In genomic region chr2:44362207-44363015, GRCh38 we compare ENCODE assay signal across 8 cellular contexts. TPM values are rescaled to one million over a fixed set of nuclear protein-coding genes. Genes with fewer than 3 reads are reported as not detected.
DNase-seq lines count a peak whose midpoint lies in the region; ATAC-seq and TF ChIP-seq lines count a peak whose summit lies in the region.

No MANE protein-coding gene starts in this region.

- H3K36me3 Mint-ChIP-seq in GM23338 (ENCODE audit: low read depth): no peaks in the 10 kb centered on the region; the same call in 2 of the 3 replicates
- H3K36me3 Mint-ChIP-seq in dendritic cell treated with granulocyte-macrophage colony-stimulating factor and Interleukin-4, amounts not matched to agents 40 ng/mL and 50 ng/mL, for 4 days (ENCODE audit: low read depth): peaks cover 16% of the 10 kb centered on the region

- in situ Hi-C loops in G401 (cut with HindIII; ENCODE audit: low sequenced_read_pairs): no loop called here

- no peaks in the 10 kb centered on the region for H3K9me2 ChIP-seq in GM23338 (ENCODE audit: insufficient read depth)

- peaks cover 8% of the 10 kb centered on the region; the same call in 1 of the 2 replicates for H3K4me1 ChIP-seq in GM23338 (ENCODE audit: insufficient read depth)
- H3K4me1 ChIP-seq in right lobe of liver: peaks cover 0 to 14% (median 7%) of the 10 kb centered on the region in 4 donors

- H2AFZ ChIP-seq in GM23338: peak overlapping the region; percentile 75

- peaks cover 6% of the 10 kb centered on the region for H3K27me3 Mint-ChIP-seq in GM23338 (ENCODE audit: insufficient read depth, low read depth, poor library complexity)
- no peaks in the 10 kb centered on the region for H3K27me3 Mint-ChIP-seq in dendritic cell treated with granulocyte-macrophage colony-stimulating factor and Interleukin-4, amounts not matched to agents 40 ng/mL and 50 ng/mL, for 4 days

- ATAC-seq in GM23338 (peak; percentile 26), right lobe of liver (peak; percentile 30 to 49 (median 42)), GM18520 (IDR thresholded peaks at IDR 0.05; ENCODE audit: unreplicated experiment) (no peak)

- H3K4me3 Mint-ChIP-seq in GM23338: peak overlapping the region; percentile 98
- H3K4me3 Mint-ChIP-seq in dendritic cell treated with granulocyte-macrophage colony-stimulating factor and Interleukin-4, amounts not matched to agents 40 ng/mL and 50 ng/mL, for 4 days: peak overlapping the region; percentile 100

- peaks cover 61% of the 10 kb centered on the region for H3K79me2 ChIP-seq in GM23338 (replicated peaks; ENCODE audit: insufficient read depth)

- under 1% methylated on average over 25 of the region's 32 CpGs for WGBS in right lobe of liver (ENCODE audit: insufficient coverage, low coverage, low lambda C conversion rate, missing lambda C conversion rate)

- H3K4me3 ChIP-seq in GM23338: peak overlapping the region; percentile 87
- peak overlapping the region; percentile 76 to 92 (median 81) for H3K4me3 ChIP-seq in right lobe of liver

- H3K27me3 ChIP-seq in GM23338 (ENCODE audit: insufficient read depth) (no peaks in the 10 kb centered on the region), right lobe of liver (no peaks in the 10 kb centered on the region)

- no peak for TF ChIP-seq POLR2A in right lobe of liver (IDR thresholded peaks at IDR 0.05)

- H3F3A ChIP-seq in GM23338 (replicated peaks; ENCODE audit: low read depth): peaks cover 5% of the 10 kb centered on the region; the same call in 1 of the 2 replicates

- H3K27ac Mint-ChIP-seq in GM23338: peak overlapping the region; percentile 82
- peak overlapping the region; percentile 97 for H3K27ac Mint-ChIP-seq in dendritic cell treated with granulocyte-macrophage colony-stimulating factor and Interleukin-4, amounts not matched to agents 40 ng/mL and 50 ng/mL, for 4 days

- H3K4me2 ChIP-seq in GM23338: peak overlapping the region; percentile 85

- H3K4me1 Mint-ChIP-seq in GM23338: peaks cover 18% of the 10 kb centered on the region
- peaks cover 33% of the 10 kb centered on the region for H3K4me1 Mint-ChIP-seq in dendritic cell treated with granulocyte-macrophage colony-stimulating factor and Interleukin-4, amounts not matched to agents 40 ng/mL and 50 ng/mL, for 4 days (ENCODE audit: low read depth)

- H3K36me3 ChIP-seq in GM23338 (ENCODE audit: insufficient read depth): no peaks in the 10 kb centered on the region
- H3K36me3 ChIP-seq in right lobe of liver: no peaks in the 10 kb centered on the region

- TF ChIP-seq CTCF in GM23338 (conservative IDR thresholded peaks at IDR 0.05; ENCODE audit: low read depth in 2 of 2) (no peak), right lobe of liver (IDR thresholded peaks at IDR 0.05) (no peak)

- H4K20me1 ChIP-seq in GM23338 (replicated peaks; ENCODE audit: insufficient read depth): no peaks in the 10 kb centered on the region

- H3K27ac ChIP-seq in GM23338 (ENCODE audit: low read depth) (peak overlapping the region; percentile 68), right lobe of liver (peak overlapping the region; percentile 96 to 99 (median 97))

- DNase-seq in G401 (ENCODE audit: low spot score): peak; percentile 63
- DNase-seq in GM23338 (ENCODE audit: low spot score): peak; percentile 77
- DNase-seq in M059J (ENCODE audit: low read depth): peak; percentile 58
- DNase-seq in activated CD4-positive, alpha-beta T cell treated with anti-CD3 and anti-CD28 coated beads for 24 hours (ENCODE audit: low read depth in 2 of 2): peak; percentile 6 to 17
- DNase-seq in right lobe of liver: peak in 2 of 3 donors; percentile 47 to 61
- peak; percentile 24 for DNase-seq in stimulated activated CD8-positive, alpha-beta memory T cell treated with anti-CD3 and anti-CD28 coated beads, Interleukin-12 subunit alpha, Interleukin-12 subunit beta, amount 100 ng/mL, for 4 hours (ENCODE audit: low read depth)

- intact Hi-C loops in dendritic cell treated with granulocyte-macrophage colony-stimulating factor and Interleukin-4, amounts not matched to agents 40 ng/mL and 50 ng/mL, for 4 days (cut with micrococcal nuclease): no loop called here
- intact Hi-C loops in right lobe of liver (cut with DNase I): no loop called here

- peaks cover 3% of the 10 kb centered on the region; the same call in 1 of the 3 replicates for H3K9me3 Mint-ChIP-seq in GM23338
- H3K9me3 Mint-ChIP-seq in dendritic cell treated with granulocyte-macrophage colony-stimulating factor and Interleukin-4, amounts not matched to agents 40 ng/mL and 50 ng/mL, for 4 days: no peaks in the 10 kb centered on the region

- no peaks in the 10 kb centered on the region for H3K9me3 ChIP-seq in right lobe of liver

TF ChIP-seq in GM23338, 12 proteins besides CTCF, POLR2A, EP300 and RAD21 (continues in another document):
- TF ChIP-seq, protein P1, sequence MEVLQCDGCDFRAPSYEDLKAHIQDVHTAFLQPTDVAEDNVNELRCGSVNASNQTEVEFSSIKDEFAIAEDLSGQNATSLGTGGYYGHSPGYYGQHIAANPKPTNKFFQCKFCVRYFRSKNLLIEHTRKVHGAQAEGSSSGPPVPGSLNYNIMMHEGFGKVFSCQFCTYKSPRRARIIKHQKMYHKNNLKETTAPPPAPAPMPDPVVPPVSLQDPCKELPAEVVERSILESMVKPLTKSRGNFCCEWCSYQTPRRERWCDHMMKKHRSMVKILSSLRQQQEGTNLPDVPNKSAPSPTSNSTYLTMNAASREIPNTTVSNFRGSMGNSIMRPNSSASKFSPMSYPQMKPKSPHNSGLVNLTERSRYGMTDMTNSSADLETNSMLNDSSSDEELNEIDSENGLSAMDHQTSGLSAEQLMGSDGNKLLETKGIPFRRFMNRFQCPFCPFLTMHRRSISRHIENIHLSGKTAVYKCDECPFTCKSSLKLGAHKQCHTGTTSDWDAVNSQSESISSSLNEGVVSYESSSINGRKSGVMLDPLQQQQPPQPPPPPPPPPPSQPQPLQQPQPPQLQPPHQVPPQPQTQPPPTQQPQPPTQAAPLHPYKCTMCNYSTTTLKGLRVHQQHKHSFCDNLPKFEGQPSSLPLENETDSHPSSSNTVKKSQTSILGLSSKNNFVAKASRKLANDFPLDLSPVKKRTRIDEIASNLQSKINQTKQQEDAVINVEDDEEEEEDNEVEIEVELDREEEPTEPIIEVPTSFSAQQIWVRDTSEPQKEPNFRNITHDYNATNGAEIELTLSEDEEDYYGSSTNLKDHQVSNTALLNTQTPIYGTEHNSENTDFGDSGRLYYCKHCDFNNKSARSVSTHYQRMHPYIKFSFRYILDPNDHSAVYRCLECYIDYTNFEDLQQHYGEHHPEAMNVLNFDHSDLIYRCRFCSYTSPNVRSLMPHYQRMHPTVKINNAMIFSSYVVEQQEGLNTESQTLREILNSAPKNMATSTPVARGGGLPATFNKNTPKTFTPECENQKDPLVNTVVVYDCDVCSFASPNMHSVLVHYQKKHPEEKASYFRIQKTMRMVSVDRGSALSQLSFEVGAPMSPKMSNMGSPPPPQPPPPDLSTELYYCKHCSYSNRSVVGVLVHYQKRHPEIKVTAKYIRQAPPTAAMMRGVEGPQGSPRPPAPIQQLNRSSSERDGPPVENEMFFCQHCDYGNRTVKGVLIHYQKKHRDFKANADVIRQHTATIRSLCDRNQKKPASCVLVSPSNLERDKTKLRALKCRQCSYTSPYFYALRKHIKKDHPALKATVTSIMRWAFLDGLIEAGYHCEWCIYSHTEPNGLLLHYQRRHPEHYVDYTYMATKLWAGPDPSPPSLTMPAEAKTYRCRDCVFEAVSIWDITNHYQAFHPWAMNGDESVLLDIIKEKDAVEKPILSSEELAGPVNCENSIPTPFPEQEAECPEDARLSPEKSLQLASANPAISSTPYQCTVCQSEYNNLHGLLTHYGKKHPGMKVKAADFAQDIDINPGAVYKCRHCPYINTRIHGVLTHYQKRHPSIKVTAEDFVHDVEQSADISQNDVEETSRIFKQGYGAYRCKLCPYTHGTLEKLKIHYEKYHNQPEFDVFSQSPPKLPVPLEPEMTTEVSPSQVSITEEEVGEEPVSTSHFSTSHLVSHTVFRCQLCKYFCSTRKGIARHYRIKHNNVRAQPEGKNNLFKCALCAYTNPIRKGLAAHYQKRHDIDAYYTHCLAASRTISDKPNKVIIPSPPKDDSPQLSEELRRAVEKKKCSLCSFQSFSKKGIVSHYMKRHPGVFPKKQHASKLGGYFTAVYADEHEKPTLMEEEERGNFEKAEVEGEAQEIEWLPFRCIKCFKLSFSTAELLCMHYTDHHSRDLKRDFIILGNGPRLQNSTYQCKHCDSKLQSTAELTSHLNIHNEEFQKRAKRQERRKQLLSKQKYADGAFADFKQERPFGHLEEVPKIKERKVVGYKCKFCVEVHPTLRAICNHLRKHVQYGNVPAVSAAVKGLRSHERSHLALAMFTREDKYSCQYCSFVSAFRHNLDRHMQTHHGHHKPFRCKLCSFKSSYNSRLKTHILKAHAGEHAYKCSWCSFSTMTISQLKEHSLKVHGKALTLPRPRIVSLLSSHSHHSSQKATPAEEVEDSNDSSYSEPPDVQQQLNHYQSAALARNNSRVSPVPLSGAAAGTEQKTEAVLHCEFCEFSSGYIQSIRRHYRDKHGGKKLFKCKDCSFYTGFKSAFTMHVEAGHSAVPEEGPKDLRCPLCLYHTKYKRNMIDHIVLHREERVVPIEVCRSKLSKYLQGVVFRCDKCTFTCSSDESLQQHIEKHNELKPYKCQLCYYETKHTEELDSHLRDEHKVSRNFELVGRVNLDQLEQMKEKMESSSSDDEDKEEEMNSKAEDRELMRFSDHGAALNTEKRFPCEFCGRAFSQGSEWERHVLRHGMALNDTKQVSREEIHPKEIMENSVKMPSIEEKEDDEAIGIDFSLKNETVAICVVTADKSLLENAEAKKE (CRISPR knock-in tag; IDR thresholded peaks at IDR 0.05): no peak

RNA-seq across cellular contexts. Expression of gene CAMKMT, which starts 0.7 kb away (rescaled TPM):
- total RNA-seq in G401 (2014; rRNA removed; shearing (Covaris generic)): 1.6 and 6.5 TPM in 2 replicates
- 24.2 and 26.5 TPM in 2 replicates for total RNA-seq in GM23338 (2014; rRNA removed; shearing (Covaris generic))
- polyA plus RNA-seq in GM23338 (2016; fragmentation: Nextera tagmentation; extraction: Ambion mirVana): 27.3 and 29.5 TPM in 2 replicates
- total RNA-seq in M059J (2014; rRNA removed; shearing (Covaris generic)): 3.4 and 6.2 TPM in 2 replicates
- total RNA-seq in right lobe of liver: 1 to 10 TPM; 2.0 to 7.4 (median 5.2) TPM

RNA-seq across cellular contexts. Expression of gene PREPL, which starts 1.1 kb away (rescaled TPM):
- total RNA-seq in G401 (2014; rRNA removed; shearing (Covaris generic)): 24.9 and 39.2 TPM in 2 replicates
- total RNA-seq in GM23338 (2014; rRNA removed; shearing (Covaris generic)): 43.1 and 49.0 TPM in 2 replicates
- polyA plus RNA-seq in GM23338 (2016; fragmentation: Nextera tagmentation; extraction: Ambion mirVana): 16.5 and 18.8 TPM in 2 replicates
- total RNA-seq in M059J (2014; rRNA removed; shearing (Covaris generic)): 23.8 and 31.2 TPM in 2 replicates
- 10 to 100 TPM; 13.6 to 20.8 (median 19.6) TPM for total RNA-seq in right lobe of liver

Comparison
In these comparisons a context has a peak if more than half of its experiments do, and no peak if none do; other contexts are left out.
1. DNase-seq: peak in every context shown above with its lines; median percentile 77 in GM23338; 63 in G401; 58 in M059J; 54 in right lobe of liver; 24 in stimulated activated CD8-positive, alpha-beta memory T cell treated with anti-CD3 and anti-CD28 coated beads, Interleukin-12 subunit alpha, Interleukin-12 subunit beta, amount 100 ng/mL, for 4 hours; 12 in activated CD4-positive, alpha-beta T cell treated with anti-CD3 and anti-CD28 coated beads for 24 hours.